ENCODE assay signal across 8 cellular contexts in genomic region chr19:57820599-57820998, GRCh38. TPM values are rescaled to one million over a fixed set of nuclear protein-coding genes. Genes with fewer than 3 reads are reported as not detected.
A peak's percentile ranks its signal among the peaks of the same experiment; 100 is the strongest.
DNase-seq lines count a peak whose midpoint lies in the region; ATAC-seq and TF ChIP-seq lines count a peak whose summit lies in the region.

No MANE protein-coding gene starts in this region.

- no peak for ATAC-seq in HG03108 (IDR thresholded peaks at IDR 0.05; ENCODE audit: unreplicated experiment)

- H3K27me3 ChIP-seq in sigmoid colon = no peaks in the 10 kb centered on the region

- 53 to 78% methylated on average over 6 of the region's 6 CpGs for WGBS in sigmoid colon, 2 donors

- TF ChIP-seq CTCF in GM12864 (IDR thresholded peaks at IDR 0.05; ENCODE audit: low read depth, low read length, missing control alignments) = no peak
- TF ChIP-seq CTCF in fibroblast of mammary gland (conservative IDR thresholded peaks at IDR 0.05; ENCODE audit: control insufficient read depth, insufficient read depth, low read depth, low read length) = no peak
- TF ChIP-seq CTCF in sigmoid colon (IDR thresholded peaks at IDR 0.05) = no peak

- intact Hi-C loops in sigmoid colon (cut with DNase I) = no loop called here

- TF ChIP-seq POLR2A in sigmoid colon (IDR thresholded peaks at IDR 0.05) = no peak

- H3K9ac ChIP-seq in SK-N-MC (ENCODE audit: insufficient read length) = peak overlapping the region; percentile 99

- H3K27ac ChIP-seq in SK-N-MC (no peak overlapping the region), sigmoid colon (no peak overlapping the region)

- H3K4me1 ChIP-seq in sigmoid colon = peaks cover 0 to 15% (median 12%) of the 10 kb centered on the region in 4 donors

- H3K36me3 ChIP-seq in SK-N-MC (ENCODE audit: insufficient read depth, low read length) = peaks cover 40% of the 10 kb centered on the region
- peaks cover 0 to 5% (median 0%) of the 10 kb centered on the region in 4 donors for H3K36me3 ChIP-seq in sigmoid colon

- H3K4me3 ChIP-seq in GM12864 (ENCODE audit: low read depth, low read length) = peak overlapping the region; percentile 95
- H3K4me3 ChIP-seq in SK-N-MC = peak overlapping the region; percentile 97
- peak overlapping the region; percentile 97 for H3K4me3 ChIP-seq in fibroblast of mammary gland (ENCODE audit: control insufficient read depth, low read depth, low read length)
- H3K4me3 ChIP-seq in sigmoid colon = peak overlapping the region; percentile 63 to 90 (median 76)

- TF ChIP-seq EP300 in sigmoid colon (IDR thresholded peaks at IDR 0.05) = no peak

- DNase-seq in GM12864 (ENCODE audit: low read depth) (no peak), SK-N-MC (ENCODE audit: low read depth, low spot score) (no peak), fibroblast of mammary gland (ENCODE audit: low read depth) (no peak), sigmoid colon (no peak), retina (no peak), OCI-M1 (lab: John Stamatoyannopoulos, UW) (no peak)
- no peak for DNase-seq in stimulated activated CD8-positive, alpha-beta memory T cell treated with anti-CD3 and anti-CD28 coated beads, Interleukin-4, amount 100 ng/mL, for 48 hours

- H3K9me3 ChIP-seq in SK-N-MC (ENCODE audit: low read depth, low read length) = no peaks in the 10 kb centered on the region
- no peaks in the 10 kb centered on the region for H3K9me3 ChIP-seq in sigmoid colon

RNA-seq across cellular contexts. Expression of gene ZNF552, which starts 5.9 kb away (rescaled TPM):
- 1 to 10 TPM; 2.4 to 7.1 (median 6.7) TPM for total RNA-seq in sigmoid colon
- polyA plus RNA-seq in sigmoid colon = 10 to 100 TPM; 12.1 to 15.0 (median 13.6) TPM

RNA-seq across cellular contexts. Expression of gene ZNF587B, which starts 9.5 kb away (rescaled TPM):
- total RNA-seq in sigmoid colon = 10 to 100 TPM in 2 of 4 donors, 1 to 10 TPM in 2; 7.2 to 13.0 (median 9.5) TPM
- 1 to 10 TPM; 1.2 to 9.8 (median 2.8) TPM for polyA plus RNA-seq in sigmoid colon

RNA-seq across cellular contexts. Expression of gene ZNF587, which starts 29.1 kb away (rescaled TPM):
- 10 to 100 TPM; 22.8 to 39.0 (median 33.1) TPM for total RNA-seq in sigmoid colon
- 10 to 100 TPM in 1 of 3 donors, 1 to 10 TPM in 2; 4.2 to 26.8 (median 4.2) TPM for polyA plus RNA-seq in sigmoid colon

RNA-seq across cellular contexts. Expression of gene ZNF586, which starts 51.1 kb away (rescaled TPM):
- total RNA-seq in sigmoid colon = 10 to 100 TPM; 14.7 to 17.3 (median 15.6) TPM
- 10 to 100 TPM in 1 of 3 donors, 1 to 10 TPM in 2; 4.8 to 10.7 (median 6.2) TPM for polyA plus RNA-seq in sigmoid colon
